ENCODE assay signal across 22 cellular contexts in the genomic region with DNA sequence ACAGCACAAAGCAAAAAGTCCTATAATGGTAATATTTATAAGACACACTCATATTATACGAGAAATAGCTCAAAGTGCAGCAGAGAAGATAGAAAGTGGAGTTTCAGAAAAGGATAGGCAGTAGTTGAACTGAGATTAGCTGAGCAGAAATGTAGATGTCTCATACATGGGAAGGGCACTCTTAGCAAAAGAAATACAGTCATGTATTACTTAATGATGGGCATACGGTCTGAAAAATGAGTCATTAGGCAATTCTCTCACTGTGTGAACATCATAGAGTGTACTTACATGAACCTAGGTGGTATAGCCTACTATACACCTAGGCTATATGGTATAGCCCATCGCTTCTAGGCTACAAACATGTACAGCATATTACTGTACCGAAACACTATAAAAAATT.
"Had no signal": no experiment of that assay in that cellular context is flagged by ENCODE, and none has a peak within 500 bp of the region (broad histone marks: within the 10 kb centered on the region; RNA-seq: fewer than 3 reads in every experiment).

No MANE protein-coding gene starts in this region.

- DNase-seq: dermis blood vessel endothelial cell; effector memory CD4-positive, alpha-beta T cell; erythroblast; esophagus squamous epithelium; foreskin melanocyte; hypothalamus; immature natural killer cell; left cardiac atrium; left lung; mesenchymal stem cell; mucosa of descending colon; naive B cell; pancreas; right lobe of liver; stimulated activated CD4-positive, alpha-beta T cell treated with anti-CD3 and anti-CD28 coated beads, Interleukin-2, amount 100 ng/mL, for 24 hours; stimulated activated CD4-positive, alpha-beta T cell treated with anti-CD3 and anti-CD28 coated beads, Interleukin-4, amount 100 ng/mL, for 24 hours; stimulated activated naive CD4-positive, alpha-beta T cell treated with Interleukin-2 at 50 U/mL for 16 hours; stomach; thyroid gland had no signal

- H3K4me3 ChIP-seq: coronary artery, esophagus squamous epithelium, left lung, mucosa of descending colon, pancreas, right lobe of liver, stomach, thyroid gland had no signal

- ATAC-seq: left cardiac atrium; left lung; mucosa of descending colon; natural killer cell treated with Interleukin-12 subunit alpha and Interleukin-12 subunit beta and Interleukin-15 and Interleukin-18, amount 100 ng/mL, for 72 hours; pancreas; right lobe of liver; stimulated activated effector memory CD8-positive, alpha-beta T cell treated with anti-CD3 and anti-CD28 coated beads, Interleukin-12 subunit alpha, Interleukin-12 subunit beta, amount 100 ng/mL, for 72 hours had no signal
